ENCODE assay signal across 21 cellular contexts in the genomic region with DNA sequence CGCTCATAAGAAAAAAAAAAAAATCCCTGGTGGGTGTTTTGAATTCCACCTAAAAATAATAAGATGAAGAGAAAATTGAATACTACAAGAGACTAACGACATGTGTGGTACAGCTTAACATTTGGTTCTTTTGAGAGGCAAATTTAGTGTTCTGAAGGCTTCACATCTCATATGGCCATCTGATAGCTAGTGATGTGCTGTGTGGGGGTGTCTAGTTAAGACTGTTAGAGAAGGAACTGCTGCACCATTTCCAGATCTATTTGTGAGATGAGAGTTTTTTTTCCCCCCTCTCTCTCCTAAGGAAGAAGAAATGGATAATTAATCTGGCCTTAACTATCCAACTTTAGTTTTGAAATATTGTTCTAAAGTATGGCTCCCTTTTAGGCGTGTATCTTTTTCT.
"Had no signal": no experiment of that assay in that cellular context is flagged by ENCODE, and none has a peak within 500 bp of the region (broad histone marks: within the 10 kb centered on the region; RNA-seq: fewer than 3 reads in every experiment).

No MANE protein-coding gene starts in this region.

- ATAC-seq: naive thymus-derived CD8-positive, alpha-beta T cell; natural killer cell treated with Interleukin-12 subunit alpha and Interleukin-12 subunit beta and Interleukin-15 and Interleukin-18, amount 100 ng/mL, for 72 hours; pancreas; right cardiac atrium; right lobe of liver; stimulated activated effector memory CD8-positive, alpha-beta T cell treated with anti-CD3 and anti-CD28 coated beads, Interleukin-12 subunit alpha, Interleukin-12 subunit beta, amount 100 ng/mL, for 72 hours; stimulated activated naive B cell treated with anti-CD40 and anti-IgM and Interleukin-4, amounts not matched to agents 10 μg/mL and 1 μg/mL and 100 μg/mL, for 72 hours; upper lobe of right lung had no signal

- DNase-seq: naive thymus-derived CD8-positive, alpha-beta T cell; nephron progenitor cell; pancreas; right cardiac atrium; right lobe of liver; sigmoid colon; small intestine; stimulated activated CD4-positive, alpha-beta T cell treated with anti-CD3 and anti-CD28 coated beads, Interleukin-15, amount 100 ng/mL, for 24 hours; stimulated activated CD4-positive, alpha-beta T cell treated with anti-CD3 and anti-CD28 coated beads, Interleukin-2, amount 100 ng/mL, for 24 hours; stimulated activated CD4-positive, alpha-beta T cell treated with anti-CD3 and anti-CD28 coated beads, Interleukin-2, amount 100 ng/mL, for 48 hours; stimulated activated CD4-positive, alpha-beta T cell treated with anti-CD3 and anti-CD28 coated beads, Interleukin-4, amount 100 ng/mL, for 24 hours; stimulated activated naive B cell treated with anti-CD40 and anti-IgM and Interleukin-4, amounts not matched to agents 10 μg/mL and 1 μg/mL and 100 μg/mL, for 72 hours; stimulated activated naive CD4-positive, alpha-beta T cell treated with Interleukin-2 at 50 U/mL for 16 hours; stomach; testis; tibial artery; transverse colon; upper lobe of right lung; uterus had no signal
